Comparison of ENCODE assay signal across 8 cellular contexts in the genomic region with DNA sequence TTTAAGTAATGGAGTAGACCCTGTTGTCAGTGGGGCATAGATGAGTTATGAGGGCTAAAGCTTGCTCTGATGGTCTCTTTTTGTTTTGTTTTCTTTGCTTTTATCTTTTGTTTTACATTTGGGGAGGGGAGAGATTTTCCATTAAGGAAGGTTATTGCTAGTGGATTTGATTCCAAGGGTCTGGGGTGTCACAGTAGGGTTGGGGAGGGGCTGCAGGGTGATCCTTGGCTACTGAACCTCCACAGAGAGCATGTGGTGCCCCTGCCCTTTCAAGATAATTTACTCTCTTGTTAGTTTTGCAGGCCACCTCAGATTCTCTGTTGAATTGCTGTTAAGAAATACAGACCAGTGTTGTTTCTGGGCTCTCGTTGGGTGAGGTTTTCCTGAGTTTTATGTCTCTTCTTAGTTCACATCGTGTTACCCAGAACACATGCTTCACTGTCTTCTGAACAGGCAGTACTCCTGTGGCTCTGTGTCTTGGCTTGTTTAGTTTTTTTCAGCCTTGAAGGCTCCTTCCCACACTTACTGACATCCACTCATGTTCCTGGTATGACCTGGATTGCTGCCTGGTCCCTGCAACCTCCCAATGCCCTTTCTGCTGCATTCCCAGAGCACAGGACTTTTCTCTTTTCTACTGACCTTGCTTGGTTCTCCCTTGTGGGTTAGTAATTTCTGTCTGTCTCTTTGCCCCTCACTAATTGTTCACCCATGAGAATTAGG. TPM values are rescaled to one million over a fixed set of nuclear protein-coding genes. Genes with fewer than 3 reads are reported as not detected.
DNase-seq lines count a peak whose midpoint lies in the region; TF ChIP-seq lines count a peak whose summit lies in the region.

No MANE protein-coding gene starts in this region.

- H3K4me3 ChIP-seq in brain microvascular endothelial cell (ENCODE audit: low read depth, low read length) (no peak overlapping the region), kidney epithelial cell (ENCODE audit: low read depth, low read length) (no peak overlapping the region), suprapubic skin (no peak overlapping the region)

- in situ Hi-C loops in brain microvascular endothelial cell (cut with HindIII; ENCODE audit: low pct_ligation_motif_present, low sequenced_read_pairs) = no loop called here

- H3K27me3 ChIP-seq in brain microvascular endothelial cell (replicated peaks) (no peaks in the 10 kb centered on the region), kidney epithelial cell (ENCODE audit: control insufficient read depth, insufficient read depth, low read length) (no peaks in the 10 kb centered on the region), suprapubic skin (no peaks in the 10 kb centered on the region)

- H3K27ac ChIP-seq in brain microvascular endothelial cell = peak overlapping the region; percentile 65
- peak overlapping the region; percentile 58 for H3K27ac ChIP-seq in suprapubic skin

- TF ChIP-seq EP300 in suprapubic skin (IDR thresholded peaks at IDR 0.05) = no peak

- no peak for TF ChIP-seq POLR2A in suprapubic skin (IDR thresholded peaks at IDR 0.05)

- TF ChIP-seq CTCF in brain microvascular endothelial cell (IDR thresholded peaks at IDR 0.05; ENCODE audit: low read depth, low read length, missing control alignments) (no peak), kidney epithelial cell (IDR thresholded peaks at IDR 0.05; ENCODE audit: insufficient read depth, low read length, poor library complexity, severe bottlenecking) (no peak), suprapubic skin (IDR thresholded peaks at IDR 0.05) (no peak)

- H3K36me3 ChIP-seq in brain microvascular endothelial cell (replicated peaks) (no peaks in the 10 kb centered on the region), kidney epithelial cell (ENCODE audit: control insufficient read depth, insufficient read depth, low read length) (no peaks in the 10 kb centered on the region), suprapubic skin (no peaks in the 10 kb centered on the region)

- 21% methylated on average over 2 of the region's 2 CpGs for WGBS in suprapubic skin

- H3K9me3 ChIP-seq in suprapubic skin = no peaks in the 10 kb centered on the region

- H3K4me1 ChIP-seq in suprapubic skin = peaks cover 50% of the 10 kb centered on the region

- DNase-seq in HT1080 (ENCODE audit: low read depth) (peak; percentile 57), brain microvascular endothelial cell (peak; percentile 90), kidney epithelial cell (ENCODE audit: low read depth) (peak; percentile 34), suprapubic skin (ENCODE audit: low spot score in 2 of 2) (no peak), NCI-H2029 treated with DMSO at 0.1 percent for 48 hours (lab: John Stamatoyannopoulos, UW) (no peak), middle frontal gyrus (ENCODE audit: extremely low spot score, low spot score) (no peak), NCI-H1930 (lab: John Stamatoyannopoulos, UW) (no peak)
- no peak for DNase-seq in activated CD4-positive, alpha-beta T cell treated with anti-CD3 and anti-CD28 coated beads for 4 hours

RNA-seq across cellular contexts. Expression of gene KIFBP, which starts 4.3 kb away (rescaled TPM):
- 37.8 and 39.3 TPM in 2 replicates for total RNA-seq in HT1080 (2014; rRNA removed; shearing (Covaris generic))
- polyA plus RNA-seq in HT1080 (2015; cell fraction: cytosol; rRNA removed) = 25.1 and 28.3 TPM in 2 replicates
- 42.5 and 44.2 TPM in 2 replicates for polyA plus RNA-seq in HT1080 (2015; cell fraction: nucleus; rRNA removed)
- 34.1 and 36.9 TPM in 2 replicates for total RNA-seq in kidney epithelial cell
- 10 to 100 TPM; 15.0 to 21.5 (median 20.8) TPM for total RNA-seq in suprapubic skin

RNA-seq across cellular contexts. Expression of gene DDX21, which starts 36.9 kb away (rescaled TPM):
- total RNA-seq in HT1080 (2014; rRNA removed; shearing (Covaris generic)) = 170 and 188 TPM in 2 replicates
- 160 and 200 TPM in 2 replicates for polyA plus RNA-seq in HT1080 (2015; cell fraction: cytosol; rRNA removed)
- 279 and 323 TPM in 2 replicates for polyA plus RNA-seq in HT1080 (2015; cell fraction: nucleus; rRNA removed)
- total RNA-seq in kidney epithelial cell (104 and 112 TPM in 2 replicates), suprapubic skin (10 to 100 TPM; 35.4 to 84.4 (median 58.5) TPM)

Comparison
In these comparisons a context has a peak if more than half of its experiments do, and no peak if none do; other contexts are left out.
1. DNase-seq: peak in HT1080 (single experiment), brain microvascular endothelial cell (single experiment) and kidney epithelial cell (single experiment); none in suprapubic skin (0 of 2), NCI-H2029 treated with DMSO at 0.1 percent for 48 hours (single experiment), middle frontal gyrus (single experiment), NCI-H1930 (0 of 2) and activated CD4-positive, alpha-beta T cell treated with anti-CD3 and anti-CD28 coated beads for 4 hours (0 of 2).